3 cellular contexts compared by ENCODE assay signal in genomic region chr17:66834426-66834918, GRCh38.
TF ChIP-seq lines count a peak whose summit lies in the region.

No MANE protein-coding gene starts in this region.

TF ChIP-seq in SK-N-SH, 30 proteins besides CTCF, POLR2A, EP300 and RAD21 (continued from another document and continues in another):
- no peak for TF ChIP-seq REST (IDR thresholded peaks at IDR 0.05; ENCODE audit: low read depth, low read length)
- no peak for TF ChIP-seq FOXM1 (IDR thresholded peaks at IDR 0.05; ENCODE audit: low read depth)
- no peak for TF ChIP-seq RFX5 (IDR thresholded peaks at IDR 0.05; ENCODE audit: low read length)
- no peak for TF ChIP-seq USF1 (IDR thresholded peaks at IDR 0.05; ENCODE audit: borderline replicate concordance, low read depth)
- no peak for TF ChIP-seq POLR2AphosphoS5 (IDR thresholded peaks at IDR 0.05; ENCODE audit: low read depth, low read length)
- no peak for TF ChIP-seq FOSL2 (IDR thresholded peaks at IDR 0.05; ENCODE audit: borderline replicate concordance, low read depth)
- TF ChIP-seq SIN3A (IDR thresholded peaks at IDR 0.05; ENCODE audit: borderline replicate concordance, low read depth, low read length): no peak
- no peak for TF ChIP-seq RCOR1 (IDR thresholded peaks at IDR 0.05; ENCODE audit: low read length)
- TF ChIP-seq ZBTB33 (IDR thresholded peaks at IDR 0.05; ENCODE audit: borderline replicate concordance, low read depth): no peak
- no peak for TF ChIP-seq FOXJ3 (CRISPR knock-in tag; IDR thresholded peaks at IDR 0.05)
- no peak for TF ChIP-seq PBX3 (IDR thresholded peaks at IDR 0.05)

TF ChIP-seq in SK-N-SH treated with all-trans-retinoic acid at 6 μM for 48 hours, 23 proteins besides CTCF, POLR2A, EP300 and RAD21 (continued from another document):
- TF ChIP-seq CSRNP3 (CRISPR knock-in tag; IDR thresholded peaks at IDR 0.05): no peak

TF ChIP-seq in WTC11, 78 proteins besides CTCF, POLR2A, EP300 and RAD21 (continued from another document):
- no peak for TF ChIP-seq ERG (CRISPR knock-in tag; IDR thresholded peaks at IDR 0.05)
- no peak for TF ChIP-seq PRRX2 (CRISPR knock-in tag; IDR thresholded peaks at IDR 0.05)
- no peak for TF ChIP-seq ELF4 (CRISPR knock-in tag; IDR thresholded peaks at IDR 0.05; ENCODE audit: low read depth)
- TF ChIP-seq KAT7 (CRISPR knock-in tag; IDR thresholded peaks at IDR 0.05; ENCODE audit: borderline replicate concordance): no peak
- no peak for TF ChIP-seq ZNF396 (CRISPR knock-in tag; IDR thresholded peaks at IDR 0.05; ENCODE audit: borderline replicate concordance)
- TF ChIP-seq GTF2I (CRISPR knock-in tag; conservative IDR thresholded peaks at IDR 0.05): peak; percentile 60; the same call in 1 of the 2 replicates
- TF ChIP-seq PRDM15 (CRISPR knock-in tag; IDR thresholded peaks at IDR 0.05): no peak
- TF ChIP-seq MAX (CRISPR knock-in tag; IDR thresholded peaks at IDR 0.05): no peak
- TF ChIP-seq CREM (CRISPR knock-in tag; IDR thresholded peaks at IDR 0.05): peak; percentile 24; the same call in 1 of the 2 replicates
- TF ChIP-seq ZNF121 (CRISPR knock-in tag; IDR thresholded peaks at IDR 0.05): no peak
- no peak for TF ChIP-seq MYBL2 (CRISPR knock-in tag; IDR thresholded peaks at IDR 0.05)
- no peak for TF ChIP-seq IRF2 (CRISPR knock-in tag; IDR thresholded peaks at IDR 0.05; ENCODE audit: borderline replicate concordance, low read depth)
- TF ChIP-seq OVOL2 (CRISPR knock-in tag; IDR thresholded peaks at IDR 0.05; ENCODE audit: borderline replicate concordance): no peak
